ENCODE assay signal across 13 cellular contexts in the genomic region with DNA sequence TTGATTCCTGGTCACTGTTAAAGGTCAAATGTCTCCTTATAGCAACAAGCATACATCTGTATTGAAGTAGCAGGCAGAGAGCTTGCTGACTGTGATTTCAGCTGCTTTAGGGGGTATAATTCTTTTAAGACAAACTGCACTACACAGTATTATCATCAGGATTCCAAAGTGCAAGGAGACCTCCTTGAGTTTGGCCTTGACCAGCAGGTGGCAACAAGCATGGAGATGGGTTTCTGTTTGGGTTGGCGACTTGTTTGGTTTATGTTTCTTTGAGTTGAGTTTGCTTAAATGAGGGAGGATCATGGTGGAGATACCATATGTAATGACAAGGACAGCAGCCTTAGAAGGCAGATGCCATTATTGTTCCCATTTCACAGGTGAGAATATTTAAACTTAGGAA.
DNase-seq lines count a peak whose midpoint lies in the region; ATAC-seq and TF ChIP-seq lines count a peak whose summit lies in the region.
"Had no signal": no experiment of that assay in that cellular context is flagged by ENCODE, and none has a peak within 500 bp of the region (broad histone marks: within the 10 kb centered on the region; RNA-seq: fewer than 3 reads in every experiment).

No MANE protein-coding gene starts in this region.

- H2BK5ac ChIP-seq in H9 (ENCODE audit: insufficient read length, low read length) = no peak overlapping the region

- H2BK15ac ChIP-seq in H9 (ENCODE audit: low read depth, low read length) = no peak overlapping the region

- ATAC-seq in GM21529 (IDR thresholded peaks at IDR 0.05; ENCODE audit: unreplicated experiment) = no peak
- ATAC-seq in HG03469 (IDR thresholded peaks at IDR 0.05; ENCODE audit: unreplicated experiment) = no peak
- ATAC-seq in HG03457 (IDR thresholded peaks at IDR 0.05; ENCODE audit: unreplicated experiment) = no peak
- no peak for ATAC-seq in HG02678 (IDR thresholded peaks at IDR 0.05; ENCODE audit: unreplicated experiment)

- no peak overlapping the region for H3T11ph ChIP-seq in H9 (ENCODE audit: low read length)

- H3K36me3 Mint-ChIP-seq in H9 (ENCODE audit: insufficient read depth in 1 of 3, low read depth in 3 of 3) = no peaks in the 10 kb centered on the region

- H3K4me1 Mint-ChIP-seq in H9 = peaks cover 6 to 16% of the 10 kb centered on the region in 2 experiments

- H3K23me2 ChIP-seq in H9 (ENCODE audit: insufficient read length, low read depth, low read length, poor library complexity, severe bottlenecking) = no peaks in the 10 kb centered on the region

- TF ChIP-seq CTCF in DOHH2 (IDR thresholded peaks at IDR 0.05; ENCODE audit: low read depth, low read length, poor library complexity, severe bottlenecking) (peak; percentile 53), H9 (conservative IDR thresholded peaks at IDR 0.05) (peak; percentile 28; the same call in 2 of the 3 replicates), kidney epithelial cell (IDR thresholded peaks at IDR 0.05; ENCODE audit: insufficient read depth, low read length, poor library complexity, severe bottlenecking) (peak; percentile 19)

- H2BK12ac ChIP-seq in H9 (ENCODE audit: insufficient read length, low read depth, low read length) = no peak overlapping the region

- H2BK20ac ChIP-seq in H9 (ENCODE audit: low read depth, low read length, poor library complexity, severe bottlenecking) = no peak overlapping the region

- no peak overlapping the region for H3K14ac ChIP-seq in H9 (ENCODE audit: insufficient read depth, low read length)

- H3K27ac ChIP-seq in DOHH2 (ENCODE audit: low read depth, low read length) (no peak overlapping the region), H9 (ENCODE audit: insufficient read length, low read depth, low read length) (no peak overlapping the region), SK-N-MC (peak overlapping the region; percentile 100; the same call in 1 of the 2 replicates)
- H3K27ac ChIP-seq: SJSA1, thoracic aorta had no signal

- no peaks in the 10 kb centered on the region for H3K79me1 ChIP-seq in H9 (ENCODE audit: insufficient read depth, low read depth, low read length, poor library complexity, severe bottlenecking)

- no peak overlapping the region for H4K91ac ChIP-seq in H9 (ENCODE audit: insufficient read length, low read depth, low read length)

- no peak overlapping the region for H3K4me3 Mint-ChIP-seq in H9
- H3K4me3 Mint-ChIP-seq: activated T-cell treated with anti-CD3 and anti-CD28 coated beads, Interleukin-2, amount 50 U/mL, for 72 hours had no signal

- H3K36me3 ChIP-seq in DOHH2 (ENCODE audit: control insufficient read depth, low read length) (no peaks in the 10 kb centered on the region), SK-N-MC (ENCODE audit: insufficient read depth, low read length) (no peaks in the 10 kb centered on the region), kidney epithelial cell (ENCODE audit: control insufficient read depth, insufficient read depth, low read length) (no peaks in the 10 kb centered on the region)
- H3K36me3 ChIP-seq: SJSA1, thoracic aorta had no signal

- no peak overlapping the region for H4K8ac ChIP-seq in H9 (replicated peaks; ENCODE audit: insufficient read length, low read depth, low read length)

- H4K20me1 ChIP-seq in DOHH2 (ENCODE audit: control insufficient read depth, insufficient read depth, low read depth, low read length) = no peaks in the 10 kb centered on the region
- no peaks in the 10 kb centered on the region for H4K20me1 ChIP-seq in H9 (ENCODE audit: control insufficient read depth, insufficient read depth, insufficient read length)

- peaks cover 8% of the 10 kb centered on the region for H3F3A ChIP-seq in DOHH2 (ENCODE audit: control insufficient read depth, insufficient read depth)

- H3K18ac ChIP-seq in H9 (ENCODE audit: insufficient read length, low read depth, low read length) = no peak overlapping the region

- no peaks in the 10 kb centered on the region for H3K9me3 Mint-ChIP-seq in H9
- H3K9me3 Mint-ChIP-seq: activated T-cell treated with anti-CD3 and anti-CD28 coated beads, Interleukin-2, amount 50 U/mL, for 72 hours had no signal

- no peaks in the 10 kb centered on the region for H3K79me2 ChIP-seq in DOHH2 (ENCODE audit: control insufficient read depth, low read length)
- no peaks in the 10 kb centered on the region for H3K79me2 ChIP-seq in H9 (ENCODE audit: insufficient read depth, low read length)

- peaks cover 54% of the 10 kb centered on the region for H3K4me1 ChIP-seq in DOHH2 (ENCODE audit: control insufficient read depth, low read length)
- no peaks in the 10 kb centered on the region for H3K4me1 ChIP-seq in H9 (ENCODE audit: insufficient read depth, low read length)

- no peak overlapping the region for H4K5ac ChIP-seq in H9 (ENCODE audit: insufficient read length, low read depth, low read length)

- WGBS in H9 (ENCODE audit: extremely low coverage, insufficient read length, low lambda C conversion rate) = no CpG with 5 or more reads among the region's 1 CpG

- DNase-seq in H9 = no peak
- DNase-seq in SK-N-MC (ENCODE audit: low read depth, low spot score) = no peak
- DNase-seq in kidney epithelial cell (ENCODE audit: low read depth) = no peak
- DNase-seq: activated T-cell treated with anti-CD3 and anti-CD28 coated beads, Interleukin-2, amount 50 U/mL, for 72 hours; MV-4-11; retina had no signal

- H3K56ac ChIP-seq in H9 (ENCODE audit: insufficient read length, low read depth, low read length) = no peak overlapping the region

- H3K9me3 ChIP-seq in DOHH2 (ENCODE audit: control insufficient read depth, insufficient read depth, low read length) (no peaks in the 10 kb centered on the region), H9 (ENCODE audit: control insufficient read depth, low read depth, low read length) (no peaks in the 10 kb centered on the region), SK-N-MC (ENCODE audit: low read depth, low read length) (no peaks in the 10 kb centered on the region)
- H3K9me3 ChIP-seq: SJSA1, thoracic aorta had no signal

- H3K9ac ChIP-seq in H9 (ENCODE audit: extremely low read depth, insufficient read length, low read length) = no peak overlapping the region
- no peak overlapping the region for H3K9ac ChIP-seq in SK-N-MC (ENCODE audit: insufficient read length)

- no peaks in the 10 kb centered on the region for H3K9me2 ChIP-seq in DOHH2 (replicated peaks; ENCODE audit: control insufficient read depth, low read length)

- H3K27me3 ChIP-seq in DOHH2 (ENCODE audit: control insufficient read depth, low read length) (no peaks in the 10 kb centered on the region), H9 (ENCODE audit: insufficient read depth, low read length) (no peaks in the 10 kb centered on the region), kidney epithelial cell (ENCODE audit: control insufficient read depth, insufficient read depth, low read length) (no peaks in the 10 kb centered on the region)
- H3K27me3 ChIP-seq: SJSA1 had no signal

- no peak overlapping the region for H2AFZ ChIP-seq in H9 (ENCODE audit: low read length)

- H3K4ac ChIP-seq in H9 (ENCODE audit: low read depth, low read length) = no peak overlapping the region

- H3K27ac Mint-ChIP-seq in H9 = no peak overlapping the region
- H3K27ac Mint-ChIP-seq: activated T-cell treated with anti-CD3 and anti-CD28 coated beads, Interleukin-2, amount 50 U/mL, for 72 hours had no signal

- no peak overlapping the region for H3K4me3 ChIP-seq in DOHH2 (ENCODE audit: low read length)
- H3K4me3 ChIP-seq in SK-N-MC = no peak overlapping the region
- H3K4me3 ChIP-seq in kidney epithelial cell (ENCODE audit: low read depth, low read length) = no peak overlapping the region
- H3K4me3 ChIP-seq: SJSA1, thoracic aorta had no signal

- H3K4me2 ChIP-seq in DOHH2 (ENCODE audit: low read length) (no peak overlapping the region), H9 (ENCODE audit: insufficient read depth, insufficient read length, low read length) (no peak overlapping the region)

- no peak overlapping the region for H3K23ac ChIP-seq in H9 (ENCODE audit: insufficient read length, low read depth, low read length)

- H3K27me3 Mint-ChIP-seq in H9 (ENCODE audit: low read depth) = no peaks in the 10 kb centered on the region; the same call in 1 of the 2 replicates

- no peak overlapping the region for H2BK120ac ChIP-seq in H9 (ENCODE audit: low read depth, low read length, poor library complexity, severe bottlenecking)

- H2AK5ac ChIP-seq in H9 (ENCODE audit: insufficient read length, low read length) = no peak overlapping the region
